Comparison of ENCODE assay signal across 19 cellular contexts in the genomic region with DNA sequence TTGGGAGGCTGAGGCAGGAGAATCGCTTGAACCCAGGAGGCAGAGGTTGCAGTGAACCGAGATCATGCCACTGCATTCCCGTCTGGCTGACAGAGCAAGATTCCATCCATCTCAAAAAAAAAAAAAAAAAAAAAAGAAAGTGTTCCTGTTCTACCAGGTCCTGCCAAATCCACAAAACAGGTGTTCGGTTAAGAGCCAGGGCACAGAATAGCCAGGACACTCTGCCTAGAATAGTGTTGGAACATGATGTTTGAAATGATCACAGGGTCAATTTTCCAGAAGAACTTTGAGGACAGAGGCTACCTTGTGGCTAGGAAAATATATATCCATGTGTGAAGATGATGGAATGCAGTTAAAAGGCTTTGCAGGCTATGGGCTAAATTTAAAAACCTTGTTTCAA.
"Had no signal": no experiment of that assay in that cellular context is flagged by ENCODE, and none has a peak within 500 bp of the region (broad histone marks: within the 10 kb centered on the region; RNA-seq: fewer than 3 reads in every experiment).

No MANE protein-coding gene starts in this region.

- H3K9me3 ChIP-seq: lower lobe of right lung had no signal

- H3K4me3 Mint-ChIP-seq: activated CD4-positive, alpha-beta memory T cell treated with anti-CD3 and anti-CD28 coated beads, Interleukin-2, amount 10 ng/mL, durations not matched to agents 7 days and 5 days; brain; T-helper 1 cell treated with Interleukin-12 subunit alpha and Interleukin-12 subunit beta and Interleukin-4 antibody, amounts not matched to agents 30 μg/mL and 1 μg/mL, for 36 hours; WTC11 had no signal

- H3K4me3 ChIP-seq: lower lobe of right lung had no signal

- ATAC-seq: lower lobe of right lung had no signal

- H3K27me3 Mint-ChIP-seq: activated CD4-positive, alpha-beta memory T cell treated with anti-CD3 and anti-CD28 coated beads, Interleukin-2, amount 10 ng/mL, durations not matched to agents 7 days and 5 days; brain had no signal

- H3K36me3 Mint-ChIP-seq: WTC11 had no signal

- H3K27ac ChIP-seq: epithelial cell of prostate, lower lobe of right lung, parathyroid adenoma had no signal

- H3K9me3 Mint-ChIP-seq: activated CD4-positive, alpha-beta memory T cell treated with anti-CD3 and anti-CD28 coated beads, Interleukin-2, amount 10 ng/mL, durations not matched to agents 7 days and 5 days; brain; T-helper 1 cell treated with Interleukin-12 subunit alpha and Interleukin-12 subunit beta and Interleukin-4 antibody, amounts not matched to agents 30 μg/mL and 1 μg/mL, for 36 hours; WTC11 had no signal

- DNase-seq: activated CD4-positive, alpha-beta memory T cell treated with anti-CD3 and anti-CD28 coated beads, Interleukin-2, amount 10 ng/mL, durations not matched to agents 7 days and 5 days; activated CD4-positive, alpha-beta T cell treated with anti-CD3 and anti-CD28 coated beads for 4 hours; activated CD8-positive, alpha-beta memory T cell treated with anti-CD3 and anti-CD28 coated beads, Interleukin-2, amount 50 U/mL, for 4 hours; activated naive CD4-positive, alpha-beta T cell treated with anti-CD3 and anti-CD28 coated beads, Interleukin-2, amount 50 U/mL, for 16 hours; cerebellar nuclear complex; effector memory CD4-positive, alpha-beta T cell; foreskin melanocyte; head of caudate nucleus; left cardiac atrium; lower lobe of right lung; SIG-M5; stimulated activated CD4-positive, alpha-beta T cell treated with anti-CD3 and anti-CD28 coated beads, Interleukin-15, amount 100 ng/mL, for 24 hours; stimulated activated CD4-positive, alpha-beta T cell treated with anti-CD3 and anti-CD28 coated beads, Interleukin-4, amount 100 ng/mL, for 1 hour; stimulated activated naive CD4-positive, alpha-beta T cell had no signal

- H3K27ac Mint-ChIP-seq: activated CD4-positive, alpha-beta memory T cell treated with anti-CD3 and anti-CD28 coated beads, Interleukin-2, amount 10 ng/mL, durations not matched to agents 7 days and 5 days; T-helper 1 cell treated with Interleukin-12 subunit alpha and Interleukin-12 subunit beta and Interleukin-4 antibody, amounts not matched to agents 30 μg/mL and 1 μg/mL, for 36 hours; WTC11 had no signal
